In genomic region chr6:135230702-135231468, GRCh38 we compare ENCODE assay signal across 12 cellular contexts. TPM values are rescaled to one million over a fixed set of nuclear protein-coding genes. Genes with fewer than 3 reads are reported as not detected.
A peak's percentile ranks its signal among the peaks of the same experiment; 100 is the strongest.
DNase-seq lines count a peak whose midpoint lies in the region; ATAC-seq and TF ChIP-seq lines count a peak whose summit lies in the region.
"Had no signal": no experiment of that assay in that cellular context is flagged by ENCODE, and none has a peak within 500 bp of the region (broad histone marks: within the 10 kb centered on the region; RNA-seq: fewer than 3 reads in every experiment).

No MANE protein-coding gene starts in this region.

- H3K4me1 Mint-ChIP-seq in activated CD4-positive, alpha-beta memory T cell treated with anti-CD3 and anti-CD28 coated beads for 36 hours (ENCODE audit: low read depth), result peaks cover 19% of the 10 kb centered on the region

- H3K36me3 Mint-ChIP-seq in activated CD4-positive, alpha-beta memory T cell treated with anti-CD3 and anti-CD28 coated beads for 36 hours, result no peaks in the 10 kb centered on the region
- H3K36me3 Mint-ChIP-seq: activated naive CD4-positive, alpha-beta T cell treated with anti-CD3 and anti-CD28 coated beads, Interleukin-2, amount 10 ng/mL, durations not matched to agents 7 days and 5 days; CD4-positive, alpha-beta memory T cell had no signal

- intact Hi-C loops in activated CD4-positive, alpha-beta memory T cell treated with anti-CD3 and anti-CD28 coated beads for 36 hours (cut with micrococcal nuclease), result loop anchor here (1.0 kb wide), 1 partner anchor 67 kb away; no protein-coding TSS in a partner anchor
- intact Hi-C loops in right cardiac atrium (cut with DNase I), result no loop called here
- intact Hi-C loops in breast epithelium (cut with DNase I; ENCODE audit: low total_unique reads), result no loop called here

- ATAC-seq in DND-41 (ENCODE audit: insufficient read depth, low read depth), result no peak
- ATAC-seq in right cardiac atrium, result no peak

- H3K27ac Mint-ChIP-seq in activated CD4-positive, alpha-beta memory T cell treated with anti-CD3 and anti-CD28 coated beads for 36 hours, result peak overlapping the region; percentile 2
- H3K27ac Mint-ChIP-seq: activated naive CD4-positive, alpha-beta T cell treated with anti-CD3 and anti-CD28 coated beads, Interleukin-2, amount 10 ng/mL, durations not matched to agents 7 days and 5 days had no signal

- H3K27me3 ChIP-seq in DND-41 (ENCODE audit: insufficient read depth, low read length, poor library complexity) (no peaks in the 10 kb centered on the region), right cardiac atrium (ENCODE audit: control insufficient read depth, insufficient read depth) (no peaks in the 10 kb centered on the region), breast epithelium (no peaks in the 10 kb centered on the region)
- H3K27me3 ChIP-seq: neutrophil had no signal

- 51% methylated on average over 3 of the region's 3 CpGs for WGBS in right cardiac atrium

- peak overlapping the region; percentile 56 for H3K27ac ChIP-seq in DND-41 (ENCODE audit: low read length)
- no peak overlapping the region for H3K27ac ChIP-seq in right cardiac atrium (ENCODE audit: low read length)
- no peak overlapping the region for H3K27ac ChIP-seq in breast epithelium
- H3K27ac ChIP-seq: neutrophil had no signal

- no peak for TF ChIP-seq CTCF in DND-41 (IDR thresholded peaks at IDR 0.05; ENCODE audit: borderline replicate concordance, extremely low read depth, low read length, poor library complexity, severe bottlenecking)
- TF ChIP-seq CTCF in breast epithelium (IDR thresholded peaks at IDR 0.05), result no peak

- no peaks in the 10 kb centered on the region for H3K27me3 Mint-ChIP-seq in activated CD4-positive, alpha-beta memory T cell treated with anti-CD3 and anti-CD28 coated beads for 36 hours
- H3K27me3 Mint-ChIP-seq: activated naive CD4-positive, alpha-beta T cell treated with anti-CD3 and anti-CD28 coated beads, Interleukin-2, amount 10 ng/mL, durations not matched to agents 7 days and 5 days; CD4-positive, alpha-beta memory T cell had no signal

- H3K4me3 Mint-ChIP-seq in activated CD4-positive, alpha-beta memory T cell treated with anti-CD3 and anti-CD28 coated beads for 36 hours, result no peak overlapping the region
- H3K4me3 Mint-ChIP-seq: activated naive CD4-positive, alpha-beta T cell treated with anti-CD3 and anti-CD28 coated beads, Interleukin-2, amount 10 ng/mL, durations not matched to agents 7 days and 5 days; CD4-positive, alpha-beta memory T cell had no signal

- no peaks in the 10 kb centered on the region for H3K36me3 ChIP-seq in DND-41 (ENCODE audit: insufficient read depth, low read length)
- H3K36me3 ChIP-seq in breast epithelium, result no peaks in the 10 kb centered on the region
- H3K36me3 ChIP-seq: neutrophil had no signal

- H3K9ac ChIP-seq in DND-41 (ENCODE audit: low read depth, low read length), result no peak overlapping the region

- H3K4me3 ChIP-seq in DND-41 (ENCODE audit: low read depth in 1 of 2, low read length in 2 of 2) (no peak overlapping the region), right cardiac atrium (ENCODE audit: low read length) (no peak overlapping the region), breast epithelium (no peak overlapping the region)
- H3K4me3 ChIP-seq: lung had no signal

- CTCF ChIA-PET in activated CD4-positive, alpha-beta memory T cell treated with anti-CD3 and anti-CD28 coated beads for 36 hours (lab: Charles Lee), result no interaction called here

- H2AFZ ChIP-seq in DND-41 (ENCODE audit: low read depth, low read length), result peak overlapping the region; percentile 15; the same call in 1 of the 2 replicates

- H3K9me3 ChIP-seq in DND-41 (ENCODE audit: insufficient read depth, low read length, severe bottlenecking), result no peaks in the 10 kb centered on the region
- no peaks in the 10 kb centered on the region for H3K9me3 ChIP-seq in right cardiac atrium (ENCODE audit: control insufficient read depth, low read length)
- no peaks in the 10 kb centered on the region for H3K9me3 ChIP-seq in breast epithelium
- H3K9me3 ChIP-seq: neutrophil had no signal

- POLR2A ChIA-PET in activated CD4-positive, alpha-beta memory T cell treated with anti-CD3 and anti-CD28 coated beads for 36 hours (lab: Charles Lee), result interaction anchor here (0.6 kb wide), 1 partner anchor 17 kb away, joined by 3 read pairs; no protein-coding TSS in a partner anchor

- no peak for DNase-seq in DND-41
- peak; percentile 1 for DNase-seq in KG1 (lab: John Stamatoyannopoulos, UW)
- DNase-seq in activated CD4-positive, alpha-beta memory T cell treated with anti-CD3 and anti-CD28 coated beads for 36 hours, result no peak
- DNase-seq in iris pigment epithelial cell (ENCODE audit: low read depth), result peak; percentile 25
- DNase-seq in right cardiac atrium, result no peak
- DNase-seq in ureter (ENCODE audit: low spot score), result no peak
- DNase-seq in NCI-H1930 (lab: John Stamatoyannopoulos, UW), result no peak
- DNase-seq in breast epithelium (ENCODE audit: low spot score in 2 of 2), result no peak
- DNase-seq: CD4-positive, alpha-beta memory T cell had no signal

- H3K4me2 ChIP-seq in DND-41 (ENCODE audit: insufficient read depth, low read length), result no peak overlapping the region

- H3K9me3 Mint-ChIP-seq in activated CD4-positive, alpha-beta memory T cell treated with anti-CD3 and anti-CD28 coated beads for 36 hours, result no peaks in the 10 kb centered on the region
- H3K9me3 Mint-ChIP-seq: activated naive CD4-positive, alpha-beta T cell treated with anti-CD3 and anti-CD28 coated beads, Interleukin-2, amount 10 ng/mL, durations not matched to agents 7 days and 5 days; CD4-positive, alpha-beta memory T cell had no signal

- peaks cover 45% of the 10 kb centered on the region for H3K4me1 ChIP-seq in DND-41 (ENCODE audit: insufficient read depth, low read length)
- no peaks in the 10 kb centered on the region for H3K4me1 ChIP-seq in right cardiac atrium (ENCODE audit: control insufficient read depth, insufficient read depth, low read length)
- H3K4me1 ChIP-seq in breast epithelium, result no peaks in the 10 kb centered on the region

- no peak for TF ChIP-seq POLR2A in breast epithelium (IDR thresholded peaks at IDR 0.05)

- no peaks in the 10 kb centered on the region for H3K79me2 ChIP-seq in DND-41 (ENCODE audit: insufficient read depth, low read length)

- no peaks in the 10 kb centered on the region for H4K20me1 ChIP-seq in DND-41 (ENCODE audit: insufficient read depth, low read length)

RNA-seq across cellular contexts. Expression of gene MYB, which starts 49.8 kb away (rescaled TPM):
- 10 to 100 TPM; 19.4 to 19.7 TPM for total RNA-seq in activated CD4-positive, alpha-beta memory T cell treated with anti-CD3 and anti-CD28 coated beads for 36 hours
- total RNA-seq in right cardiac atrium (under 1 TPM in 2 of 4 donors, not detected in 2; 0.12 to 0.14 TPM), ureter (0.89 TPM), breast epithelium (10 to 100 TPM in 2 of 3 donors, 1 to 10 TPM in 1; 1.1 to 61.9 (median 37.0) TPM)
- polyA plus RNA-seq in right cardiac atrium, result not detected

Comparison
In these comparisons a context has a peak if more than half of its experiments do, and no peak if none do; other contexts are left out.
1. DNase-seq: peak in KG1 (single experiment) and iris pigment epithelial cell (single experiment); none in DND-41 (single experiment), activated CD4-positive, alpha-beta memory T cell treated with anti-CD3 and anti-CD28 coated beads for 36 hours (single experiment), right cardiac atrium (0 of 3), ureter (single experiment), NCI-H1930 (0 of 2) and breast epithelium (0 of 2).